In the genomic region with DNA sequence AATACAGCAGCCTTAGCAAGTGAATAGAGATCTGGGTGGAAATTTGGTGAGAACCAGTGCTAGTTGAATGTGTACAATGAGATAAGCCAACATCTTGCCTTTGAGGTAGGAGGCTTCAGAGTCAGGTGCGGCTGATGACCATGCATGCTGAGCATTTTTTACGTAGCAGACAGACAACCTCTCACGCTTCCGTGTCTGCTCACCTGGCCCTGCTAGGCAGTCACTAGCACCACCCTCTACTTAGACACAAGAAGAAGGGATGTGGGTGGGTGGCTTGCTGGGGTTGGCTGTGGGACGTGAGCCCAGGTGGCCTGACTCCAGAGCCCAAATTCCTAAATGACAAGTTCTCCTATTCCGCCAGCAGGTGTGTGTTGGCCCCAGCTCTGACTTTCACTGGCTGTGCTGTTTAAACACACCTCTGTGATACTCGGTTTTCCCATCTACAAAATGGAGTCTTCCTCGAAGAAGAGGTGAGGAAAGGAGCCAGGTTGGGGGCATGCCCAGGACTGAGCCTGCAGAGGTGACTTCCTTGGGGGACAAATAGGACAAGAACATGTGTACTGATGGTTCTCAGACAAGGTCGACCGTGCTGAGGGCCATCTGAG, we compare ENCODE assay signal across 23 cellular contexts. TPM values are rescaled to one million over a fixed set of nuclear protein-coding genes. Genes with fewer than 3 reads are reported as not detected.
A peak's percentile ranks its signal among the peaks of the same experiment; 100 is the strongest.
DNase-seq lines count a peak whose midpoint lies in the region; ATAC-seq and TF ChIP-seq lines count a peak whose summit lies in the region.
"Had no signal": no experiment of that assay in that cellular context is flagged by ENCODE, and none has a peak within 500 bp of the region (broad histone marks: within the 10 kb centered on the region; RNA-seq: fewer than 3 reads in every experiment).

No MANE protein-coding gene starts in this region.

- H3K36me3 Mint-ChIP-seq in activated CD4-positive, alpha-beta memory T cell treated with anti-CD3 and anti-CD28 coated beads for 36 hours: no peaks in the 10 kb centered on the region
- no peaks in the 10 kb centered on the region for H3K36me3 Mint-ChIP-seq in activated CD4-positive, alpha-beta memory T cell treated with anti-CD3 and anti-CD28 coated beads, Interleukin-2, amount 10 ng/mL, durations not matched to agents 7 days and 5 days (ENCODE audit: low read depth)
- H3K36me3 Mint-ChIP-seq: CD8-positive, alpha-beta T cell had no signal

- H3K4me1 ChIP-seq in neuronal stem cell (ENCODE audit: control insufficient read depth in 2 of 2, insufficient read depth in 1 of 2, low read depth in 1 of 2, low read length in 2 of 2): peaks cover 0 to 9% of the 10 kb centered on the region in 2 donors
- H3K4me1 ChIP-seq in transverse colon: no peaks in the 10 kb centered on the region
- H3K4me1 ChIP-seq in body of pancreas: peaks cover 16% of the 10 kb centered on the region
- H3K4me1 ChIP-seq: SJSA1 had no signal

- TF ChIP-seq POLR2A in transverse colon (IDR thresholded peaks at IDR 0.05) (no peak), body of pancreas (IDR thresholded peaks at IDR 0.05) (no peak)

- H3K4me3 Mint-ChIP-seq in activated CD4-positive, alpha-beta memory T cell treated with anti-CD3 and anti-CD28 coated beads for 36 hours: no peak overlapping the region
- no peak overlapping the region for H3K4me3 Mint-ChIP-seq in activated CD4-positive, alpha-beta memory T cell treated with anti-CD3 and anti-CD28 coated beads, Interleukin-2, amount 10 ng/mL, durations not matched to agents 7 days and 5 days
- H3K4me3 Mint-ChIP-seq: CD8-positive, alpha-beta T cell had no signal

- no peaks in the 10 kb centered on the region for H3K9me3 Mint-ChIP-seq in activated CD4-positive, alpha-beta memory T cell treated with anti-CD3 and anti-CD28 coated beads for 36 hours
- H3K9me3 Mint-ChIP-seq in activated CD4-positive, alpha-beta memory T cell treated with anti-CD3 and anti-CD28 coated beads, Interleukin-2, amount 10 ng/mL, durations not matched to agents 7 days and 5 days: no peaks in the 10 kb centered on the region
- H3K9me3 Mint-ChIP-seq: CD8-positive, alpha-beta T cell had no signal

- H4K91ac ChIP-seq in neuronal stem cell (ENCODE audit: low read depth, low read length, poor library complexity): no peak overlapping the region

- no peak overlapping the region for H3K27ac Mint-ChIP-seq in activated CD4-positive, alpha-beta memory T cell treated with anti-CD3 and anti-CD28 coated beads for 36 hours
- H3K27ac Mint-ChIP-seq in activated CD4-positive, alpha-beta memory T cell treated with anti-CD3 and anti-CD28 coated beads, Interleukin-2, amount 10 ng/mL, durations not matched to agents 7 days and 5 days: no peak overlapping the region
- H3K27ac Mint-ChIP-seq: CD8-positive, alpha-beta T cell had no signal

- no peak overlapping the region for H3K4ac ChIP-seq in neuronal stem cell (ENCODE audit: low read length)

- H2BK5ac ChIP-seq in neuronal stem cell (ENCODE audit: low read length): no peak overlapping the region

- no peak overlapping the region for H3K27ac ChIP-seq in neuronal stem cell (replicated peaks; ENCODE audit: low read length)
- no peak overlapping the region for H3K27ac ChIP-seq in transverse colon
- no peak overlapping the region for H3K27ac ChIP-seq in body of pancreas
- H3K27ac ChIP-seq: 22Rv1, KMS-11, SJSA1 had no signal

- no peak overlapping the region for H3K18ac ChIP-seq in neuronal stem cell (ENCODE audit: low read length)

- no peak for TF ChIP-seq EP300 in transverse colon (IDR thresholded peaks at IDR 0.05; ENCODE audit: low read depth)

- H3K27me3 Mint-ChIP-seq in activated CD4-positive, alpha-beta memory T cell treated with anti-CD3 and anti-CD28 coated beads for 36 hours: peaks cover 9% of the 10 kb centered on the region
- peaks cover 4% of the 10 kb centered on the region for H3K27me3 Mint-ChIP-seq in activated CD4-positive, alpha-beta memory T cell treated with anti-CD3 and anti-CD28 coated beads, Interleukin-2, amount 10 ng/mL, durations not matched to agents 7 days and 5 days

- in situ Hi-C loops in transverse colon (cut with MboI; ENCODE audit: low pct_ligation_motif_present in 1 of 4, low pct_unique_long_range_greater_than_20kb in 1 of 4, low sequenced_read_pairs in 3 of 4): no loop called here

- DNase-seq in activated CD4-positive, alpha-beta memory T cell treated with anti-CD3 and anti-CD28 coated beads for 36 hours: peak; percentile 4
- DNase-seq in activated CD4-positive, alpha-beta memory T cell treated with anti-CD3 and anti-CD28 coated beads, Interleukin-2, amount 10 ng/mL, durations not matched to agents 7 days and 5 days: no peak
- peak; percentile 27 for DNase-seq in epithelial cell of esophagus (ENCODE audit: low read depth)
- DNase-seq in neuronal stem cell (ENCODE audit: low spot score): no peak
- DNase-seq in transverse colon: peak; percentile 3
- DNase-seq in body of pancreas: no peak
- DNase-seq in globus pallidus (ENCODE audit: low spot score): no peak
- DNase-seq in cortex of kidney (lab: John Stamatoyannopoulos, UW): no peak
- DNase-seq: AML-193; C1 segment of cervical spinal cord; CD8-positive, alpha-beta T cell; GF-D8; IMR-90; NCI-H1105 treated with DMSO at 0.1 percent for 48 hours; NCI-H2029 treated with DMSO at 0.1 percent for 48 hours; NCI-H226; NCI-H524; OCI-M1 had no signal

- peak overlapping the region; percentile 32 for H4K8ac ChIP-seq in neuronal stem cell (ENCODE audit: low read depth, low read length)

- WGBS in neuronal stem cell (ENCODE audit: extremely low coverage in 2 of 2, insufficient read length in 2 of 2, insufficient replicate concordance in 1 of 2), 2 donors: no CpG with 5 or more reads among the region's 10 CpGs
- 68 to 90% methylated on average over 5 to 10 of the region's 10 CpGs for WGBS in transverse colon (ENCODE audit: low coverage in 1 of 2), 2 donors
- 62 to 64% methylated on average over 8 to 10 of the region's 10 CpGs for WGBS in body of pancreas, 2 donors

- H3K14ac ChIP-seq in neuronal stem cell (ENCODE audit: low read length): no peak overlapping the region

- POLR2A ChIA-PET in activated CD4-positive, alpha-beta memory T cell treated with anti-CD3 and anti-CD28 coated beads for 36 hours (lab: Charles Lee): no interaction called here
- POLR2A ChIA-PET in activated CD4-positive, alpha-beta memory T cell treated with anti-CD3 and anti-CD28 coated beads, Interleukin-2, amount 10 ng/mL, durations not matched to agents 7 days and 5 days (lab: Charles Lee): no interaction called here

- CTCF ChIA-PET in activated CD4-positive, alpha-beta memory T cell treated with anti-CD3 and anti-CD28 coated beads for 36 hours (lab: Charles Lee): interaction anchor here (0.7 kb wide), 1 partner anchor 311 kb away, joined by 3 read pairs; no protein-coding TSS in a partner anchor
- CTCF ChIA-PET in activated CD4-positive, alpha-beta memory T cell treated with anti-CD3 and anti-CD28 coated beads, Interleukin-2, amount 10 ng/mL, durations not matched to agents 7 days and 5 days (lab: Charles Lee): no interaction called here

- no peak overlapping the region for H3K4me3 ChIP-seq in epithelial cell of esophagus (ENCODE audit: low read length)
- no peak overlapping the region for H3K4me3 ChIP-seq in neuronal stem cell (ENCODE audit: low read length in 2 of 2)
- no peak overlapping the region for H3K4me3 ChIP-seq in transverse colon
- no peak overlapping the region for H3K4me3 ChIP-seq in body of pancreas
- H3K4me3 ChIP-seq: SJSA1 had no signal

- no peak for ATAC-seq in body of pancreas
- ATAC-seq: CD8-positive, alpha-beta T cell; Right ventricle myocardium inferior had no signal

- intact Hi-C loops in activated CD4-positive, alpha-beta memory T cell treated with anti-CD3 and anti-CD28 coated beads for 36 hours (cut with micrococcal nuclease): no loop called here
- intact Hi-C loops in transverse colon (cut with DNase I; ENCODE audit: low total_unique reads) (no loop called here), body of pancreas (cut with DNase I) (loop anchor here (10.0 kb wide), 1 partner anchor 95 kb away; no protein-coding TSS in a partner anchor)

- no peak overlapping the region for H3K9ac ChIP-seq in neuronal stem cell (ENCODE audit: low read depth, low read length, poor library complexity)
- H3K9ac ChIP-seq: KMS-11 had no signal

- no peak overlapping the region for H2BK15ac ChIP-seq in neuronal stem cell (ENCODE audit: low read length)

- H2BK12ac ChIP-seq in neuronal stem cell (ENCODE audit: low read length): no peak overlapping the region

- H3K79me1 ChIP-seq in neuronal stem cell (ENCODE audit: low read depth, low read length): peaks cover 2% of the 10 kb centered on the region

- H2AK5ac ChIP-seq in neuronal stem cell (ENCODE audit: low read depth, low read length): peak overlapping the region; percentile 81

- H3K9me3 ChIP-seq in neuronal stem cell (replicated peaks in 1 of 2; ENCODE audit: control insufficient read depth in 2 of 2, insufficient read depth in 1 of 2, low read depth in 1 of 2, low read length in 2 of 2) (peaks cover 0 to 1% of the 10 kb centered on the region in 2 donors), transverse colon (no peaks in the 10 kb centered on the region), body of pancreas (no peaks in the 10 kb centered on the region)
- H3K9me3 ChIP-seq: SJSA1 had no signal

- H3K36me3 ChIP-seq in neuronal stem cell (replicated peaks in 1 of 2; ENCODE audit: control insufficient read depth in 2 of 2, insufficient read depth in 2 of 2, low read length in 2 of 2) (no peaks in the 10 kb centered on the region), transverse colon (no peaks in the 10 kb centered on the region), body of pancreas (replicated peaks in 1 of 2; ENCODE audit: insufficient read depth in 1 of 2, low read depth in 2 of 2) (no peaks in the 10 kb centered on the region)
- H3K36me3 ChIP-seq: SJSA1 had no signal

- TF ChIP-seq CTCF in epithelial cell of esophagus (IDR thresholded peaks at IDR 0.05; ENCODE audit: insufficient read depth, low read depth, low read length, missing control alignments) (peak; percentile 2), transverse colon (IDR thresholded peaks at IDR 0.05) (no peak), body of pancreas (IDR thresholded peaks at IDR 0.05) (no peak)

- no peak overlapping the region for H2AFZ ChIP-seq in neuronal stem cell (ENCODE audit: low read length)

- H3K4me1 Mint-ChIP-seq in activated CD4-positive, alpha-beta memory T cell treated with anti-CD3 and anti-CD28 coated beads for 36 hours (ENCODE audit: low read depth): no peaks in the 10 kb centered on the region
- H3K4me1 Mint-ChIP-seq in activated CD4-positive, alpha-beta memory T cell treated with anti-CD3 and anti-CD28 coated beads, Interleukin-2, amount 10 ng/mL, durations not matched to agents 7 days and 5 days: no peaks in the 10 kb centered on the region

- H3K27me3 ChIP-seq in neuronal stem cell (ENCODE audit: control insufficient read depth in 3 of 3, insufficient read depth in 3 of 3, low read depth in 1 of 3, low read length in 3 of 3) (peaks cover 0 to 2% (median 0%) of the 10 kb centered on the region in 3 experiments), transverse colon (no peaks in the 10 kb centered on the region), body of pancreas (no peaks in the 10 kb centered on the region)
- H3K27me3 ChIP-seq: SJSA1 had no signal

- H3K4me2 ChIP-seq in neuronal stem cell (ENCODE audit: insufficient read depth, low read length, poor library complexity, severe bottlenecking): no peak overlapping the region
- H3K4me2 ChIP-seq: KMS-11 had no signal

- peak overlapping the region; percentile 65 for H3K23ac ChIP-seq in neuronal stem cell (ENCODE audit: low read depth, low read length, poor library complexity)

- H2BK120ac ChIP-seq in neuronal stem cell (ENCODE audit: low read depth, low read length): peak overlapping the region; percentile 61

RNA-seq across cellular contexts. Expression of a gene that starts 57.8 kb away (rescaled TPM):
- total RNA-seq in activated CD4-positive, alpha-beta memory T cell treated with anti-CD3 and anti-CD28 coated beads for 36 hours: 10 to 100 TPM; 48.9 to 49.1 TPM
- total RNA-seq in activated CD4-positive, alpha-beta memory T cell treated with anti-CD3 and anti-CD28 coated beads, Interleukin-2, amount 10 ng/mL, durations not matched to agents 7 days and 5 days: 10 to 100 TPM; 81.7 to 82.0 TPM
- 0.77 TPM for polyA plus RNA-seq in neuronal stem cell (2013, experiment 1 of 2)
- polyA plus RNA-seq in neuronal stem cell (2013, experiment 2 of 2): 0.90 TPM
- total RNA-seq in transverse colon (1 to 10 TPM in 3 of 4 donors, under 1 TPM in 1; 0.37 to 4.8 (median 3.7) TPM), body of pancreas (under 1 TPM in 1 of 2 donors, not detected in 1; 0.78 TPM)
- polyA plus RNA-seq: AG04450, IMR-90 had no signal

Comparison
In these comparisons a context has a peak if more than half of its experiments do, and no peak if none do; other contexts are left out.
1. DNase-seq: peak in activated CD4-positive, alpha-beta memory T cell treated with anti-CD3 and anti-CD28 coated beads for 36 hours (single experiment), epithelial cell of esophagus (single experiment) and transverse colon (single experiment); none in activated CD4-positive, alpha-beta memory T cell treated with anti-CD3 and anti-CD28 coated beads, Interleukin-2, amount 10 ng/mL, durations not matched to agents 7 days and 5 days (single experiment), neuronal stem cell (single experiment), body of pancreas (0 of 4), globus pallidus (single experiment) and cortex of kidney (single experiment).
2. RNA of a gene that starts 57.8 kb away (total RNA-seq): 81.7 to 82.0 TPM in activated CD4-positive, alpha-beta memory T cell treated with anti-CD3 and anti-CD28 coated beads, Interleukin-2, amount 10 ng/mL, durations not matched to agents 7 days and 5 days and 48.9 to 49.1 TPM in activated CD4-positive, alpha-beta memory T cell treated with anti-CD3 and anti-CD28 coated beads for 36 hours; 0.37 to 4.8 TPM in transverse colon and 0.78 TPM in body of pancreas; every median in the first group is over 4 times any median in the second.